In genomic region chr18:369224-370010, GRCh38 we compare ENCODE assay signal across 1 cellular context.
TF ChIP-seq lines count a peak whose summit lies in the region.

No MANE protein-coding gene starts in this region.

TF ChIP-seq in GM12878, 131 proteins besides CTCF, POLR2A, EP300 and RAD21:
- no peak for TF ChIP-seq CREB1 (IDR thresholded peaks at IDR 0.05; ENCODE audit: low read depth)
- TF ChIP-seq JUND (IDR thresholded peaks at IDR 0.05; ENCODE audit: low read depth, low read length), result no peak
- no peak for TF ChIP-seq BCL3 (IDR thresholded peaks at IDR 0.05; ENCODE audit: borderline replicate concordance, insufficient read depth, low read depth, low read length, poor library complexity, severe bottlenecking)
- TF ChIP-seq TARDBP (IDR thresholded peaks at IDR 0.05; ENCODE audit: borderline replicate concordance), result no peak
- TF ChIP-seq SUZ12 (IDR thresholded peaks at IDR 0.05; ENCODE audit: unreplicated experiment), result no peak
- TF ChIP-seq NR2F1 (conservative IDR thresholded peaks at IDR 0.05), result no peak
- no peak for TF ChIP-seq BHLHE40 (IDR thresholded peaks at IDR 0.05; ENCODE audit: borderline replicate concordance in 1 of 2, low read depth in 2 of 2, low read length in 1 of 2)
- TF ChIP-seq KAT2A (conservative IDR thresholded peaks at IDR 0.05; ENCODE audit: control insufficient read depth, low read depth, low read length), result no peak
- no peak for TF ChIP-seq BCL11A (IDR thresholded peaks at IDR 0.05; ENCODE audit: low read depth, low read length)
- TF ChIP-seq POLR2AphosphoS5 (IDR thresholded peaks at IDR 0.05; ENCODE audit: low read length), result no peak
- TF ChIP-seq FOXM1 (IDR thresholded peaks at IDR 0.05; ENCODE audit: low read depth, low read length), result no peak
- TF ChIP-seq NBN (IDR thresholded peaks at IDR 0.05), result no peak
- no peak for TF ChIP-seq ZNF592 (IDR thresholded peaks at IDR 0.05)
- no peak for TF ChIP-seq STAT3 (IDR thresholded peaks at IDR 0.05; ENCODE audit: low read depth, low read length)
